1 cellular context compared by ENCODE assay signal in the genomic region with DNA sequence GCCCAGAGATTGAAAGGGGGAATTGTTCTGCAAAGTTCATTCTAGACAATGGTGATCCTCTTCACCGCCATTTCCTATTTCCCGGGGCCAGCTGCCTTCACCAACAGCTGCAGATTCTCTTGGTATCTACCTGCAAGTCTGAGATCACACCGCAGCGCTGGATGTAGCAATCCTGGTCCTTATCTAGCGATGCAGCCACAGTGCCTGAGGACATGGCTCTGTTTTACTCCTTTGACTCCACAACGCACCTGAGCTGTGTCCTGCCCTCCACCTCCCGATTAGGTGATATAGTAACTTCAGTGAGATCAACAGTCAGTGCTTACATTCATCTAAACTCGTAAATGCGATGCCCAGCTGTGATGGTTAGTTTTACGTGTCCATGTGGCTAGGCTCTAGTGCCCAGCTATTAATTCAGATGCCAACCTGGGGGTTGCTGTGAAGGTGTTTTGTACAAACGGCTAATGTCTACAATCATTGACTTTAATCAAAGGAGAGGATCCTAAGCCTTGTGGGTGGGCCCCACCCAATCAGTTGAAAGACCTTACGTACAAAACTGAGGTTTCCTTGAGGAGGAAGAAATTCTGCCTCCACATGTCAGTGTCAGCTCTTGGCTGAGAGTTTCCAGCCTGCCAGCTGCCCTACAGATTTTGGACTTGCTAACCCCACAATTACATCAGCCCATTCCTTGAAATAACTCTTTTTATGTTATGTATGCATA.
TF ChIP-seq lines count a peak whose summit lies in the region.

No MANE protein-coding gene starts in this region.

TF ChIP-seq in IMR-90, 13 proteins besides CTCF, POLR2A, EP300 and RAD21:
- TF ChIP-seq MAFK (IDR thresholded peaks at IDR 0.05; ENCODE audit: low read depth, low read length), result no peak
- no peak for TF ChIP-seq SMC3 (IDR thresholded peaks at IDR 0.05; ENCODE audit: low read depth, low read length)
